In the genomic region with DNA sequence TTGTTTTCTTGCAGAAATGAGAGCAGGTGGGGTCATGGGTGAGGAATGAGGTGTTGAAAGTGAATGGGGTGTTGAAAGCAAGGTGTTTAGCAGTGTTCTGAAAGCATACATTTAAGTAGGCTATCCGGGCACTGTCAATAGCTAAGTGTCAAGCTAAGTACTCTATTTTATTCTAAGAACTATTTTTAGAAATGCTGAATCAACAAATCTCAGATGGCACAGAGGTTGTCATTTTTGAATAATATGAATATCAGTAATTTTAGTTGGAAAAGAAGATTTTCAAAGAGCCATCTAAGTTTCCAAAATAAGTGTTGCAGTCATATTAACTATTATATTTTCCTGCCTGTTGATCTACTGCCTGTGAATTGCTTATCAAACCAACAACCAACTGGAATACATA, we compare ENCODE assay signal across 3 cellular contexts.
TF ChIP-seq lines count a peak whose summit lies in the region.

No MANE protein-coding gene starts in this region.

TF ChIP-seq in HepG2, 621 proteins besides CTCF, POLR2A, EP300 and RAD21:
- TF ChIP-seq MAFF (IDR thresholded peaks at IDR 0.05; ENCODE audit: low read depth, low read length) = peak; percentile 94
- peak; percentile 94 to 97 for TF ChIP-seq MAFK (conservative IDR thresholded peaks at IDR 0.05 in 1 of 2, IDR thresholded peaks at IDR 0.05 in 1 of 2; ENCODE audit: low read length in 2 of 2)
- TF ChIP-seq, protein P1, sequence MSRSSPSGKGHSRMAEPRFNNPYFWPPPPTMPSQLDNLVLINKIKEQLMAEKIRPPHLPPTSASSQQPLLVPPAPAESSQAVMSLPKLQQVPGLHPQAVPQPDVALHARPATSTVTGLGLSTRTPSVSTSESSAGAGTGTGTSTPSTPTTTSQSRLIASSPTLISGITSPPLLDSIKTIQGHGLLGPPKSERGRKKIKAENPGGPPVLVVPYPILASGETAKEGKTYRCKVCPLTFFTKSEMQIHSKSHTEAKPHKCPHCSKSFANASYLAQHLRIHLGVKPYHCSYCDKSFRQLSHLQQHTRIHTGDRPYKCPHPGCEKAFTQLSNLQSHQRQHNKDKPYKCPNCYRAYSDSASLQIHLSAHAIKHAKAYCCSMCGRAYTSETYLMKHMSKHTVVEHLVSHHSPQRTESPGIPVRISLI (CRISPR knock-in tag; IDR thresholded peaks at IDR 0.05; ENCODE audit: borderline replicate concordance) = no peak

TF ChIP-seq in IMR-90, 13 proteins besides CTCF, POLR2A, EP300 and RAD21:
- TF ChIP-seq BHLHE40 (IDR thresholded peaks at IDR 0.05; ENCODE audit: low read depth, low read length) = no peak
- TF ChIP-seq MAFK (IDR thresholded peaks at IDR 0.05; ENCODE audit: low read depth, low read length) = peak; percentile 84
- TF ChIP-seq FOS (IDR thresholded peaks at IDR 0.05; ENCODE audit: low read depth, low read length) = no peak
- TF ChIP-seq USF2 (IDR thresholded peaks at IDR 0.05; ENCODE audit: low read depth, low read length) = no peak

TF ChIP-seq in K562, 482 proteins besides CTCF, POLR2A, EP300 and RAD21:
- peak; percentile 91 for TF ChIP-seq ZNF316 (IDR thresholded peaks at IDR 0.05)
- no peak for TF ChIP-seq CREBBP (IDR thresholded peaks at IDR 0.05; ENCODE audit: low read depth, low read length)
- no peak for TF ChIP-seq PRMT5 (CRISPR knock-in tag; IDR thresholded peaks at IDR 0.05)
- TF ChIP-seq HNRNPL (IDR thresholded peaks at IDR 0.05; ENCODE audit: low read depth, low read length) = no peak
- peak; percentile 84 for TF ChIP-seq MAFK (IDR thresholded peaks at IDR 0.05; ENCODE audit: low read length)
- TF ChIP-seq MAFF (IDR thresholded peaks at IDR 0.05; ENCODE audit: low read length) = peak; percentile 86
- TF ChIP-seq C11orf30 (IDR thresholded peaks at IDR 0.05; ENCODE audit: low read depth) = peak; percentile 86
- TF ChIP-seq L3MBTL2 (IDR thresholded peaks at IDR 0.05) = no peak
- no peak for TF ChIP-seq E2F8 (IDR thresholded peaks at IDR 0.05; ENCODE audit: low read depth, partially characterized antibody)
- peak; percentile 88 for TF ChIP-seq MAFG (tag; conservative IDR thresholded peaks at IDR 0.05)
- no peak for TF ChIP-seq ZNF583 (CRISPR knock-in tag; IDR thresholded peaks at IDR 0.05)
- TF ChIP-seq SMAD2 (IDR thresholded peaks at IDR 0.05; ENCODE audit: low read depth, low read length) = no peak
